ENCODE assay signal across 35 cellular contexts in the genomic region with DNA sequence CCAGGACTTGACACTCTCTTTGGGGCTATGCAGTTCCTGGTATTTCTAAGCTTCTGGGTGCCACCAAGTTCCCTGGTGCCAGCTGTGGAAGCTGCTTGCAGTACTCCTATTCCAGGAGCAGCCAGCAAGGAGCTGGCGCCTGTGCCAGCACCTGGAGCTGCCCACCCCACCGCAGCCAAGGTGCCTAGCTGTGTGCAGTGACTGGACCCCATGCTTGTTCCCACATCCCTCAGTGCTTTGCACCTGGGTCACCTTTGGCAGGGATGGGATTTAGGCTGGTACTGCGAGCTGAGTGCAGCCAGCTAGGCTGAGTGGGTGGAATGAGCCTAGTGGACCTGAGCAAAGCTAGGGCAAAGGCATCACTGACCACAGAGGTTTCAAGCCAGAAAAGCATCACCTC.
"Had no signal": no experiment of that assay in that cellular context is flagged by ENCODE, and none has a peak within 500 bp of the region (broad histone marks: within the 10 kb centered on the region; RNA-seq: fewer than 3 reads in every experiment).

No MANE protein-coding gene starts in this region.

- H3K4me3 ChIP-seq: MG63 had no signal

- H3K36me3 ChIP-seq: MG63 had no signal

- H3K4me2 ChIP-seq: KMS-11 had no signal

- H3K27ac ChIP-seq: KMS-11 had no signal

- H3K9me3 ChIP-seq: MG63 had no signal

- H3K27me3 ChIP-seq: MG63 had no signal

- DNase-seq: Karpas-422, Kasumi-1, KG1, MG63, MM.1S, MV-4-11, NCI-H1048, NCI-H1092, NCI-H1092 treated with DMSO at 0.1 percent for 48 hours, NCI-H1105, NCI-H1105 treated with DMSO at 0.1 percent for 48 hours, NCI-H1417, NCI-H1417 treated with DMSO at 0.1 percent for 48 hours, NCI-H1436, NCI-H1436 treated with DMSO at 0.1 percent for 48 hours, NCI-H146, NCI-H1694, NCI-H1694 treated with DMSO at 0.1 percent for 48 hours, NCI-H187, NCI-H187 treated with DMSO at 0.1 percent for 48 hours, NCI-H1930, NCI-H2029, NCI-H2029 treated with DMSO at 0.1 percent for 48 hours, NCI-H2081, NCI-H2081 treated with DMSO at 0.1 percent for 48 hours, NCI-H2107, NCI-H2171, NCI-H2171 treated with DMSO at 0.1 percent for 48 hours, NCI-H2227 treated with DMSO at 0.1 percent for 48 hours, NCI-H226, NCI-H345, NCI-H446, NCI-H446 treated with DMSO at 0.1 percent for 48 hours, NCI-H510A had no signal

- H3K9ac ChIP-seq: KMS-11 had no signal
